In the genomic region with DNA sequence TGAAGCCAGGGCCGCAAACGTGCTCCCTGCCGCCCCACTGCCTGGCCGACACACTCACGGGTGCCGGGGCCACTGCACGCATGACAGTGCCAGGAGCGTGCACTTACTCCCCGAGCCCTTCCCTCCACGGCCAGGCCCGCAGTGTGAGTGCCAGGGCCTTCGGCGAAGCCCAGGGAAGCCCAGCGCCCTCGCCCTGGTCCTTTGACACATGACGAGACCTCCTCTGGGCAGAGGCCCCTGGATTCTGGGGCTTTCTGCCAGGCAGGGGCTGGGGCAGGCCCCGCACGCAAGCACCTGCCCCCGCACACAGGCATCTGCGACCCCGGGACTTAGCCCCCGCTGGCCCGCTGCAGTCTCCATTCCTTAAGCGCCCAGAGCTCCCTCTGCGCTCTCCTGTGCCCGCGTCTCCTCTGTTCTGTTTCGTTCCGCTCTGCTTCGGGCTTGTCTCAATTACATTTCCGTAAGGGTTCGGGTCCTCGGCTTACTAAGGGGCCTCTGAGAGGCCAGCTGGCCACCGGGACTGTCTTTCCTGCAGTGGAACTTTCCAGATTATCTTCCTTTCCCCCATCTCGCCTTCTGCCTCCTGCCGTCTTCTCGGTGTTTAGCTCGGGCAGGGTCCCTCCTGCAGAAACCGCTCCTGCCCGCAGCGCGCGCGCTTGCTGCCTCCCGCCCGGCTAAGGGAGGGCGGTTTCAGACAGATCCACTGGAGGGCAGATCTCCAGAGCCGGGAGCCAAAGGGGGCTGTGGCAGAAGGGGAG, we compare ENCODE assay signal across 10 cellular contexts.
DNase-seq lines count a peak whose midpoint lies in the region; ATAC-seq, FAIRE-seq and TF ChIP-seq lines count a peak whose summit lies in the region.
"Had no signal": no experiment of that assay in that cellular context is flagged by ENCODE, and none has a peak within 500 bp of the region (broad histone marks: within the 10 kb centered on the region; RNA-seq: fewer than 3 reads in every experiment).

No MANE protein-coding gene starts in this region.

- H3K9me3 Mint-ChIP-seq in T-helper 2 cell treated with Interferon-gamma antibody and Interleukin-4, amounts not matched to agents 5 μg/mL and 100 μg/mL, for 36 hours, result no peaks in the 10 kb centered on the region
- H3K9me3 Mint-ChIP-seq in neural crest cell (no peaks in the 10 kb centered on the region), mesothelial cell of epicardium (no peaks in the 10 kb centered on the region)

- ATAC-seq in GM21447 (IDR thresholded peaks at IDR 0.05; ENCODE audit: unreplicated experiment), result no peak

- DNase-seq in AG09309 (ENCODE audit: low read depth) (no peak), fibroblast of mammary gland (ENCODE audit: low read depth) (peak; percentile 28), neural crest cell (ENCODE audit: low read depth, low spot score) (no peak), mesothelial cell of epicardium (ENCODE audit: low spot score in 2 of 2, unreplicated experiment in 2 of 2) (no peak), urothelium cell line (ENCODE audit: low spot score) (no peak), NCI-H526 (lab: John Stamatoyannopoulos, UW) (no peak)
- no peak for DNase-seq in T-helper 2 cell treated with Interferon-gamma antibody and Interleukin-4, amounts not matched to agents 5 μg/mL and 100 μg/mL, for 36 hours (ENCODE audit: low spot score)
- DNase-seq: activated CD4-positive, alpha-beta T cell treated with anti-CD3 and anti-CD28 coated beads for 1 hour; Caco-2 had no signal

- H3K27ac Mint-ChIP-seq in T-helper 2 cell treated with Interferon-gamma antibody and Interleukin-4, amounts not matched to agents 5 μg/mL and 100 μg/mL, for 36 hours, result no peak overlapping the region
- H3K27ac Mint-ChIP-seq in neural crest cell (ENCODE audit: unreplicated experiment) (peak overlapping the region; percentile 50), mesothelial cell of epicardium (no peak overlapping the region)

- FAIRE-seq in urothelium cell line (lab: Jason Lieb, UNC), result no peak

- TF ChIP-seq CTCF in AG09309 (IDR thresholded peaks at IDR 0.05; ENCODE audit: control insufficient read depth, insufficient read depth, low read depth, low read length, missing control alignments), result peak; percentile 4
- peak; percentile 22 for TF ChIP-seq CTCF in fibroblast of mammary gland (conservative IDR thresholded peaks at IDR 0.05; ENCODE audit: control insufficient read depth, insufficient read depth, low read depth, low read length)
- TF ChIP-seq CTCF in neural crest cell (conservative IDR thresholded peaks at IDR 0.05), result no peak
- TF ChIP-seq CTCF in mesothelial cell of epicardium (IDR thresholded peaks at IDR 0.05; ENCODE audit: unreplicated experiment), result no peak

- H3K36me3 Mint-ChIP-seq in T-helper 2 cell treated with Interferon-gamma antibody and Interleukin-4, amounts not matched to agents 5 μg/mL and 100 μg/mL, for 36 hours (ENCODE audit: low read depth), result no peaks in the 10 kb centered on the region
- H3K36me3 Mint-ChIP-seq in neural crest cell (ENCODE audit: low read depth) (no peaks in the 10 kb centered on the region), mesothelial cell of epicardium (no peaks in the 10 kb centered on the region)

- H3K4me1 Mint-ChIP-seq in T-helper 2 cell treated with Interferon-gamma antibody and Interleukin-4, amounts not matched to agents 5 μg/mL and 100 μg/mL, for 36 hours (ENCODE audit: low read depth), result no peaks in the 10 kb centered on the region
- peaks cover 10% of the 10 kb centered on the region for H3K4me1 Mint-ChIP-seq in neural crest cell
- H3K4me1 Mint-ChIP-seq in mesothelial cell of epicardium, result peaks cover 5% of the 10 kb centered on the region

- peak overlapping the region; percentile 24 for H3K4me3 Mint-ChIP-seq in T-helper 2 cell treated with Interferon-gamma antibody and Interleukin-4, amounts not matched to agents 5 μg/mL and 100 μg/mL, for 36 hours
- no peak overlapping the region for H3K4me3 Mint-ChIP-seq in neural crest cell
- no peak overlapping the region for H3K4me3 Mint-ChIP-seq in mesothelial cell of epicardium

- peak overlapping the region; percentile 23 for H3K4me3 ChIP-seq in AG09309 (ENCODE audit: control insufficient read depth, low read depth, low read length)
- H3K4me3 ChIP-seq in fibroblast of mammary gland (ENCODE audit: control insufficient read depth, low read depth, low read length), result peak overlapping the region; percentile 35

- peaks cover 41% of the 10 kb centered on the region for H3K27me3 Mint-ChIP-seq in T-helper 2 cell treated with Interferon-gamma antibody and Interleukin-4, amounts not matched to agents 5 μg/mL and 100 μg/mL, for 36 hours (ENCODE audit: low read depth)
- no peaks in the 10 kb centered on the region for H3K27me3 Mint-ChIP-seq in neural crest cell (ENCODE audit: low read depth)
- H3K27me3 Mint-ChIP-seq in mesothelial cell of epicardium (ENCODE audit: low read depth), result peaks cover 9% of the 10 kb centered on the region

Comparison
In these comparisons a context has a peak if more than half of its experiments do, and no peak if none do; other contexts are left out.
1. CTCF ChIP-seq: peak in AG09309 (single experiment) and fibroblast of mammary gland (single experiment); none in neural crest cell (single experiment) and mesothelial cell of epicardium (single experiment).